9 cellular contexts compared by ENCODE assay signal in the genomic region with DNA sequence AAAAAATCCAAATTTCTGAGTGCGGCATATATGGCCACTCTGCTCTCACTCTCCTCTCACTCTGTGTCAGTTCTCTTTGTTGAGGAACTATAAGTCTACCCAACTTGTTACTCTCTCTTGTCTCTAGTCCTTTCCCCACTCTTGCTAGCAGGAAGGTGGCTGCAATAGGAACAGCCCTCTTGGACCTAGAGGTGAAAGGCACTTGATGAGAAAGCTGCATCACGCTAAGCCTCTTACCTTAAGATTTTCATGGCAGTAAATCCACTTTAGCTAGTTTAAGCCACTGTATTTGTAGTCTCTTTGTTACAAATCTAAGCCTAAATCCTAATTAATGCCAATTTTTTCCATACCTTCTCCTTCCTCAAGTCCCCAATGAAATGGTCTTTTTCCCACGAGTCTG.
"Had no signal": no experiment of that assay in that cellular context is flagged by ENCODE, and none has a peak within 500 bp of the region (broad histone marks: within the 10 kb centered on the region; RNA-seq: fewer than 3 reads in every experiment).

No MANE protein-coding gene starts in this region.

- DNase-seq: GM23248, GOT3, H7, HFFc6 had no signal

- H3K27me3 Mint-ChIP-seq: IgD-negative memory B cell had no signal

- H3K27ac Mint-ChIP-seq: HFFc6, IgD-negative memory B cell had no signal

- H3K36me3 ChIP-seq: HAP-1 had no signal

- H3K9me3 ChIP-seq: HAP-1 had no signal

- H3K4me3 Mint-ChIP-seq: HFFc6, IgD-negative memory B cell had no signal

- H3K4me1 Mint-ChIP-seq: IgD-negative memory B cell had no signal

- H3K27ac ChIP-seq: GM23248, HL-60 had no signal

- H3K36me3 Mint-ChIP-seq: IgD-negative memory B cell had no signal

- H3K4me3 ChIP-seq: GM23248, HAP-1 had no signal

- ATAC-seq: HCT116, HepG2 had no signal
